31 cellular contexts compared by ENCODE assay signal in the genomic region with DNA sequence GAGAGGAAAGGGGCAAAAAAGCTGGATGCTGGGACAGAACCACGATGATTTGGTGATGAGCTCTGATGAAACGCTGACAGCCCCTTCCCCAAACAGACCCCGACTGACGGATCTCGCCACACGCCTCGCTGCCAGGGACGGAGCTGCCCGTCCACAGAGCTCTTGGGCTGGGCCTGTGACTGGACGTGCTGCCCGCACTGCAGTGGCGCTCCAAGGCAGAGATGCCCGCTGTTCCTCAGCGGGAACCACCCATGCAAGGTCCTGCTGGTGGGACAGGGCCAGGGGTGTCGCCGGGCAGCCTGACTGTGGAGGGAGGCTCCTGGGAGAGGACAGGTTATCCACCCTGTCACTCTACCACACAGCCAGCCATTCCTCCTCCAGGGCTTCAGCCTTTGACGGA.
"Had no signal": no experiment of that assay in that cellular context is flagged by ENCODE, and none has a peak within 500 bp of the region (broad histone marks: within the 10 kb centered on the region; RNA-seq: fewer than 3 reads in every experiment).

No MANE protein-coding gene starts in this region.

- H3K9me3 ChIP-seq: adrenal gland, body of pancreas, esophagus muscularis mucosa, gastroesophageal sphincter, heart right ventricle had no signal

- H3K4me3 Mint-ChIP-seq: activated CD8-positive, alpha-beta T cell treated with anti-CD3 and anti-CD28 coated beads for 36 hours; activated naive CD8-positive, alpha-beta T cell treated with anti-CD3 and anti-CD28 coated beads for 36 hours; activated naive CD8-positive, alpha-beta T cell treated with anti-CD3 and anti-CD28 coated beads, Interleukin-2, amount 50 U/mL, for 24 hours; activated T-cell treated with anti-CD3 and anti-CD28 coated beads, Interleukin-2, amount 50 U/mL, for 4 hours; activated T-helper 17 cell treated with anti-CD3 and anti-CD28 coated beads, Interleukin-2, amount 50 U/mL, for 72 hours; effector memory CD8-positive, alpha-beta T cell; WTC11 had no signal

- H3K4me1 Mint-ChIP-seq: activated naive CD8-positive, alpha-beta T cell treated with anti-CD3 and anti-CD28 coated beads for 36 hours; activated naive CD8-positive, alpha-beta T cell treated with anti-CD3 and anti-CD28 coated beads, Interleukin-2, amount 50 U/mL, for 24 hours; activated T-helper 17 cell treated with anti-CD3 and anti-CD28 coated beads, Interleukin-2, amount 50 U/mL, for 72 hours; WTC11 had no signal

- H3K4me1 ChIP-seq: body of pancreas, esophagus muscularis mucosa, heart right ventricle had no signal

- H3K27ac Mint-ChIP-seq: activated CD8-positive, alpha-beta T cell treated with anti-CD3 and anti-CD28 coated beads for 36 hours; activated naive CD8-positive, alpha-beta T cell treated with anti-CD3 and anti-CD28 coated beads for 36 hours; activated naive CD8-positive, alpha-beta T cell treated with anti-CD3 and anti-CD28 coated beads, Interleukin-2, amount 50 U/mL, for 24 hours; activated T-helper 17 cell treated with anti-CD3 and anti-CD28 coated beads, Interleukin-2, amount 50 U/mL, for 72 hours; effector memory CD8-positive, alpha-beta T cell had no signal

- H3K27me3 ChIP-seq: adrenal gland, body of pancreas, esophagus muscularis mucosa, gastroesophageal sphincter, heart right ventricle had no signal

- DNase-seq: activated CD4-positive, alpha-beta T cell treated with anti-CD3 and anti-CD28 coated beads for 1 hour; activated CD4-positive, alpha-beta T cell treated with anti-CD3 and anti-CD28 coated beads for 48 hours; activated CD4-positive, alpha-beta T cell treated with anti-CD3 and anti-CD28 coated beads, Interleukin-2, amount 50 U/mL, for 1 hour; activated CD4-positive, alpha-beta T cell treated with anti-CD3 and anti-CD28 coated beads, Interleukin-2, amount 50 U/mL, for 48 hours; activated CD8-positive, alpha-beta memory T cell treated with anti-CD3 and anti-CD28 coated beads for 24 hours; activated CD8-positive, alpha-beta T cell treated with anti-CD3 and anti-CD28 coated beads for 36 hours; activated effector memory CD4-positive, alpha-beta T cell treated with Interleukin-2 at 50 U/mL for 16 hours; activated gamma-delta T cell treated with Interleukin-2 at 50 U/mL for 16 hours; activated naive CD4-positive, alpha-beta T cell treated with anti-CD3 and anti-CD28 coated beads, Interleukin-2, amount 50 U/mL, for 16 hours; activated naive CD4-positive, alpha-beta T cell treated with Interleukin-2 at 50 U/mL for 16 hours; activated naive CD8-positive, alpha-beta T cell treated with anti-CD3 and anti-CD28 coated beads for 36 hours; activated naive CD8-positive, alpha-beta T cell treated with anti-CD3 and anti-CD28 coated beads, Interleukin-2, amount 50 U/mL, for 24 hours; activated T-cell treated with anti-CD3 and anti-CD28 coated beads, Interleukin-2, amount 50 U/mL, for 4 hours; adrenal gland; amygdala; aorta; body of pancreas; caudate nucleus; cortex of kidney; dermis blood vessel endothelial cell; effector CD4-positive, alpha-beta T cell; effector memory CD8-positive, alpha-beta T cell; erythroblast; foreskin melanocyte; heart right ventricle; T-helper 2 cell had no signal

- H3K4me3 ChIP-seq: adrenal gland, body of pancreas, esophagus muscularis mucosa, gastroesophageal sphincter, heart right ventricle had no signal

- H3K36me3 Mint-ChIP-seq: activated naive CD8-positive, alpha-beta T cell treated with anti-CD3 and anti-CD28 coated beads for 36 hours; WTC11 had no signal

- H3K27me3 Mint-ChIP-seq: activated CD8-positive, alpha-beta T cell treated with anti-CD3 and anti-CD28 coated beads for 36 hours; activated naive CD8-positive, alpha-beta T cell treated with anti-CD3 and anti-CD28 coated beads for 36 hours; activated naive CD8-positive, alpha-beta T cell treated with anti-CD3 and anti-CD28 coated beads, Interleukin-2, amount 50 U/mL, for 24 hours; activated T-helper 17 cell treated with anti-CD3 and anti-CD28 coated beads, Interleukin-2, amount 50 U/mL, for 72 hours; effector memory CD8-positive, alpha-beta T cell had no signal

- H3K27ac ChIP-seq: body of pancreas, esophagus muscularis mucosa, gastroesophageal sphincter, heart right ventricle, VCaP had no signal

- ATAC-seq: activated CD8-positive, alpha-beta T cell treated with anti-CD3 and anti-CD28 coated beads for 36 hours; activated naive CD8-positive, alpha-beta T cell treated with anti-CD3 and anti-CD28 coated beads, Interleukin-2, amount 50 U/mL, for 24 hours; activated T-cell treated with anti-CD3 and anti-CD28 coated beads, Interleukin-2, amount 50 U/mL, for 4 hours; activated T-helper 17 cell treated with anti-CD3 and anti-CD28 coated beads, Interleukin-2, amount 50 U/mL, for 72 hours; body of pancreas; effector memory CD8-positive, alpha-beta T cell; gastroesophageal sphincter; heart right ventricle; WTC11 had no signal

- H3K9me3 Mint-ChIP-seq: activated CD8-positive, alpha-beta T cell treated with anti-CD3 and anti-CD28 coated beads for 36 hours; activated naive CD8-positive, alpha-beta T cell treated with anti-CD3 and anti-CD28 coated beads for 36 hours; activated naive CD8-positive, alpha-beta T cell treated with anti-CD3 and anti-CD28 coated beads, Interleukin-2, amount 50 U/mL, for 24 hours; activated T-cell treated with anti-CD3 and anti-CD28 coated beads, Interleukin-2, amount 50 U/mL, for 4 hours; activated T-helper 17 cell treated with anti-CD3 and anti-CD28 coated beads, Interleukin-2, amount 50 U/mL, for 72 hours; effector memory CD8-positive, alpha-beta T cell; WTC11 had no signal
